In the genomic region with DNA sequence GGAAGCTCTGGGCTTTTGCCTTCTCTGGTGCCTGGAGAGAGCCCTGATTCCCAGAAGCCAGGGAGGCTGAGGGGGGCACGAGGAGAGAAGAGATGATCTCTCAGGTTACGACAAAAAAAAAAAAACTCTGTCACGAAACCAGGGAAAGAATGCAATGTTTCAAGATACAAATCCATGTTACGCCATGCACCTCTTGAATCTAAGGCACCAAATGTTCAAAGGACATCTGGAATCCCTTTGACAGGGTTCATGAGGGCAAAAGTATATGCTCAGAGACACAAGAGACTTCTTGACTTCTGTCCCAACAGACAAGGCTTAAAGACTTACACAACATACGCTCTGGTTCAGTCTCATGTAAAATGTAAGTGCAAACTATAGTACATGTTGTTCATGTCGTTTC, we compare ENCODE assay signal across 1 cellular context.
TF ChIP-seq lines count a peak whose summit lies in the region.

No MANE protein-coding gene starts in this region.

TF ChIP-seq in GM23338, 12 proteins besides CTCF, POLR2A, EP300 and RAD21 (continued from another document):
- no peak for TF ChIP-seq JUNB (IDR thresholded peaks at IDR 0.05; ENCODE audit: unreplicated experiment)
- no peak for TF ChIP-seq POLR2AphosphoS5 (IDR thresholded peaks at IDR 0.05; ENCODE audit: low read depth)
TF ChIP-seq in GM23338: peak in this region for 0.
